Comparison of ENCODE assay signal across 18 cellular contexts in genomic region chr9:134373269-134373668, GRCh38. TPM values are rescaled to one million over a fixed set of nuclear protein-coding genes. Genes with fewer than 3 reads are reported as not detected.
DNase-seq lines count a peak whose midpoint lies in the region; ATAC-seq, FAIRE-seq and TF ChIP-seq lines count a peak whose summit lies in the region.
"Had no signal": no experiment of that assay in that cellular context is flagged by ENCODE, and none has a peak within 500 bp of the region (broad histone marks: within the 10 kb centered on the region; RNA-seq: fewer than 3 reads in every experiment).

No MANE protein-coding gene starts in this region.

- no peaks in the 10 kb centered on the region for H3K9me3 Mint-ChIP-seq in activated T-helper 1 cell treated with anti-CD3 and anti-CD28 coated beads, Interleukin-12 subunit alpha, Interleukin-12 subunit beta, Interleukin-2, Interleukin-4 antibody, amounts not matched to agents 30 ng/mL and 10 ng/mL and 1 ng/mL, durations not matched to agents 14 hours and 24 hours and 36 hours
- H3K9me3 Mint-ChIP-seq: activated T-helper 2 cell treated with anti-CD3 and anti-CD28 coated beads, Interferon-gamma antibody, Interleukin-2, Interleukin-4, amounts not matched to agents 10 μg/mL and 5 μg/mL and 100 μg/mL, durations not matched to agents 14 hours and 24 hours and 36 hours; stimulated activated naive CD8-positive, alpha-beta T cell treated with anti-CD3 and anti-CD28 coated beads, Interleukin-15, Interleukin-2, amounts not matched to agents 100 ng/mL and 50 ng/mL, for 24 hours had no signal

- no peak overlapping the region for H3K27ac ChIP-seq in K562 (ENCODE audit: extremely low read depth, low read depth, low read length)
- H3K27ac ChIP-seq in lower lobe of right lung = peak overlapping the region; percentile 88
- peak overlapping the region; percentile 27 to 87 (median 36) for H3K27ac ChIP-seq in transverse colon

- in situ Hi-C loops in K562 (cut with MboI) (no loop called here), transverse colon (cut with MboI; ENCODE audit: low pct_ligation_motif_present in 1 of 4, low pct_unique_long_range_greater_than_20kb in 1 of 4, low sequenced_read_pairs in 3 of 4) (no loop called here)

- H3K4me3 Mint-ChIP-seq in activated T-helper 1 cell treated with anti-CD3 and anti-CD28 coated beads, Interleukin-12 subunit alpha, Interleukin-12 subunit beta, Interleukin-2, Interleukin-4 antibody, amounts not matched to agents 30 ng/mL and 10 ng/mL and 1 ng/mL, durations not matched to agents 14 hours and 24 hours and 36 hours = no peak overlapping the region
- H3K4me3 Mint-ChIP-seq: stimulated activated naive CD8-positive, alpha-beta T cell treated with anti-CD3 and anti-CD28 coated beads, Interleukin-15, Interleukin-2, amounts not matched to agents 100 ng/mL and 50 ng/mL, for 24 hours had no signal

- 77% methylated on average over 13 of the region's 13 CpGs for WGBS in K562 (ENCODE audit: insufficient coverage, low coverage, missing lambda C conversion rate)
- 66% methylated on average over 13 of the region's 13 CpGs; no CpG with 5 or more reads in 1 of the 2 donors for WGBS in transverse colon (ENCODE audit: low coverage in 1 of 2), 2 donors

- intact Hi-C loops in K562 (cut with micrococcal nuclease) (no loop called here), lower lobe of right lung (cut with DNase I) (no loop called here), transverse colon (cut with DNase I; ENCODE audit: low total_unique reads) (no loop called here)
- intact Hi-C loops in activated T-helper 1 cell treated with anti-CD3 and anti-CD28 coated beads, Interleukin-12 subunit alpha, Interleukin-12 subunit beta, Interleukin-2, Interleukin-4 antibody, amounts not matched to agents 30 ng/mL and 10 ng/mL and 1 ng/mL, durations not matched to agents 14 hours and 24 hours and 36 hours (cut with micrococcal nuclease) = loop anchor here (1.0 kb wide), 1 partner anchor 70 kb away; no protein-coding TSS in a partner anchor

- H3K9me3 ChIP-seq in K562 (replicated peaks; ENCODE audit: control insufficient read depth, insufficient read depth, low read depth, low read length) (no peaks in the 10 kb centered on the region), lower lobe of right lung (no peaks in the 10 kb centered on the region), transverse colon (no peaks in the 10 kb centered on the region)
- H3K9me3 ChIP-seq: SK-N-SH had no signal

- peaks cover 3% of the 10 kb centered on the region for H3K27me3 Mint-ChIP-seq in activated T-helper 1 cell treated with anti-CD3 and anti-CD28 coated beads, Interleukin-12 subunit alpha, Interleukin-12 subunit beta, Interleukin-2, Interleukin-4 antibody, amounts not matched to agents 30 ng/mL and 10 ng/mL and 1 ng/mL, durations not matched to agents 14 hours and 24 hours and 36 hours (ENCODE audit: insufficient read depth)

- H3K4me1 ChIP-seq in K562 (replicated peaks in 1 of 2; ENCODE audit: control insufficient read depth in 2 of 2, insufficient read depth in 2 of 2, low read length in 2 of 2) = peaks cover 5 to 88% of the 10 kb centered on the region in 2 experiments; a peak in 3 of 5 replicates
- peaks cover 87% of the 10 kb centered on the region for H3K4me1 ChIP-seq in lower lobe of right lung
- H3K4me1 ChIP-seq in transverse colon = peaks cover 45 to 64% (median 59%) of the 10 kb centered on the region in 4 donors

- DNase-seq in SIG-M5 treated with dmso at 0.1 percent for 504 hours (lab: John Stamatoyannopoulos, UW; ENCODE audit: unreplicated experiment) (peak; percentile 34), SIG-M5 (lab: John Stamatoyannopoulos, UW) (no peak), K562 (ENCODE audit: extremely low read depth in 1 of 4, low spot score in 3 of 4) (peak in 1 of 4 experiments; percentile 46), lower lobe of right lung (no peak), transverse colon (no peak), DMS79 treated with DMSO at 0.1 percent for 48 hours (lab: John Stamatoyannopoulos, UW) (no peak)
- no peak for DNase-seq in activated T-helper 1 cell treated with anti-CD3 and anti-CD28 coated beads, Interleukin-12 subunit alpha, Interleukin-12 subunit beta, Interleukin-2, Interleukin-4 antibody, amounts not matched to agents 30 ng/mL and 10 ng/mL and 1 ng/mL, durations not matched to agents 14 hours and 24 hours and 36 hours (ENCODE audit: low spot score)
- DNase-seq: activated CD4-positive, CD25-positive, alpha-beta regulatory T cell treated with anti-CD3 and anti-CD28 coated beads, Interleukin-2, amount 50 U/mL, for 72 hours; central memory CD4-positive, alpha-beta T cell; DMS153; kidney glomerular epithelial cell; NCI-H1048; NCI-H524; occipital lobe; SK-N-SH had no signal

- POLR2A ChIA-PET in K562 (lab: Yijun Ruan, JAX) = interaction anchor here (0.6 kb wide), 2 partner anchors 76 to 547 kb away, joined by 3 read pairs; no protein-coding TSS in a partner anchor

- H3K4me3 ChIP-seq in K562 (no peak overlapping the region), lower lobe of right lung (peak overlapping the region; percentile 40), transverse colon (no peak overlapping the region)

- no peak overlapping the region for H2AFZ ChIP-seq in K562 (ENCODE audit: low read depth, low read length)

- CTCF ChIA-PET in K562 (lab: Yijun Ruan, JAX; ENCODE audit: low intra/inter-chr PET ratio) = no interaction called here

- H3K36me3 ChIP-seq in K562 (ENCODE audit: control insufficient read depth, insufficient read depth, low read length) (no peaks in the 10 kb centered on the region), lower lobe of right lung (no peaks in the 10 kb centered on the region), transverse colon (no peaks in the 10 kb centered on the region)

- no peak overlapping the region for H3K4me2 ChIP-seq in K562 (ENCODE audit: insufficient read depth, low read length)
- H3K4me2 ChIP-seq: SK-N-SH had no signal

- TF ChIP-seq CTCF in K562 (IDR thresholded peaks at IDR 0.05 in 2 of 3, conservative IDR thresholded peaks at IDR 0.05 in 1 of 3; ENCODE audit: insufficient read depth in 2 of 3, low read depth in 1 of 3, low read length in 3 of 3) (0 out of 6 replicates have a peak, but pooled peaks of 2 of the 3 experiments have one; percentile 7 to 21), lower lobe of right lung (IDR thresholded peaks at IDR 0.05) (no peak), transverse colon (IDR thresholded peaks at IDR 0.05) (no peak)

- H3K27me3 ChIP-seq in K562 (ENCODE audit: control insufficient read depth in 2 of 2, insufficient read depth in 2 of 2, low read length in 2 of 2) (no peaks in the 10 kb centered on the region), lower lobe of right lung (ENCODE audit: low read depth) (no peaks in the 10 kb centered on the region), transverse colon (no peaks in the 10 kb centered on the region)

- no peaks in the 10 kb centered on the region for H3K4me1 Mint-ChIP-seq in activated T-helper 1 cell treated with anti-CD3 and anti-CD28 coated beads, Interleukin-12 subunit alpha, Interleukin-12 subunit beta, Interleukin-2, Interleukin-4 antibody, amounts not matched to agents 30 ng/mL and 10 ng/mL and 1 ng/mL, durations not matched to agents 14 hours and 24 hours and 36 hours (ENCODE audit: low read depth)

- H3K79me2 ChIP-seq in K562 (ENCODE audit: control insufficient read depth, insufficient read depth, low read length) = peaks cover 18% of the 10 kb centered on the region

- FAIRE-seq in K562 (lab: Jason Lieb, UNC) = no peak

- no peak overlapping the region for H3K27ac Mint-ChIP-seq in activated T-helper 1 cell treated with anti-CD3 and anti-CD28 coated beads, Interleukin-12 subunit alpha, Interleukin-12 subunit beta, Interleukin-2, Interleukin-4 antibody, amounts not matched to agents 30 ng/mL and 10 ng/mL and 1 ng/mL, durations not matched to agents 14 hours and 24 hours and 36 hours
- H3K27ac Mint-ChIP-seq: activated T-helper 2 cell treated with anti-CD3 and anti-CD28 coated beads, Interferon-gamma antibody, Interleukin-2, Interleukin-4, amounts not matched to agents 10 μg/mL and 5 μg/mL and 100 μg/mL, durations not matched to agents 14 hours and 24 hours and 36 hours; stimulated activated naive CD8-positive, alpha-beta T cell treated with anti-CD3 and anti-CD28 coated beads, Interleukin-15, Interleukin-2, amounts not matched to agents 100 ng/mL and 50 ng/mL, for 24 hours had no signal

- BruUV-seq in K562 (replicated peaks; lab: Mats Ljungman, UMichigan) = no TSS peak

- H4K20me1 ChIP-seq in K562 (replicated peaks; ENCODE audit: control insufficient read depth, insufficient read depth, low read length) = peaks cover 76% of the 10 kb centered on the region

- TF ChIP-seq EP300 in K562 (IDR thresholded peaks at IDR 0.05; ENCODE audit: low read length) = no peak
- TF ChIP-seq EP300 in transverse colon (IDR thresholded peaks at IDR 0.05; ENCODE audit: low read depth) = no peak

- TF ChIP-seq RAD21 in K562 (CRISPR knock-in tag; conservative IDR thresholded peaks at IDR 0.05 in 1 of 2, IDR thresholded peaks at IDR 0.05 in 1 of 2) = no peak

- no peaks in the 10 kb centered on the region for H3K36me3 Mint-ChIP-seq in activated T-helper 1 cell treated with anti-CD3 and anti-CD28 coated beads, Interleukin-12 subunit alpha, Interleukin-12 subunit beta, Interleukin-2, Interleukin-4 antibody, amounts not matched to agents 30 ng/mL and 10 ng/mL and 1 ng/mL, durations not matched to agents 14 hours and 24 hours and 36 hours (ENCODE audit: low read depth)

- H3K9me1 ChIP-seq in K562 (ENCODE audit: control insufficient read depth, insufficient read depth, low read length) = no peaks in the 10 kb centered on the region

- no peak overlapping the region for H3K9ac ChIP-seq in K562 (ENCODE audit: insufficient read depth in 1 of 2, low read depth in 2 of 2, low read length in 2 of 2)
- H3K9ac ChIP-seq: SK-N-SH had no signal

- TF ChIP-seq POLR2A in K562 (conservative IDR thresholded peaks at IDR 0.05) (no peak), transverse colon (IDR thresholded peaks at IDR 0.05) (no peak)

- ATAC-seq in K562 (no peak), lower lobe of right lung (no peak), GM21423 (IDR thresholded peaks at IDR 0.05; ENCODE audit: unreplicated experiment) (no peak)

RNA-seq across cellular contexts. Expression of gene RXRA, which starts 47.0 kb away (rescaled TPM):
- total RNA-seq in K562 (2011; cell fraction: chromatin; rRNA removed; ENCODE audit: low replicate concordance) = 9.2 and 26.3 TPM in 2 replicates
- 12.6 and 15.3 TPM in 2 replicates for total RNA-seq in K562 (2011; cell fraction: nucleolus; rRNA removed)
- 9.4 and 10.3 TPM in 2 replicates for total RNA-seq in K562 (2011; cell fraction: nucleoplasm; rRNA removed)
- total RNA-seq in K562 (2014; rRNA removed) (9.6 and 11.0 TPM in 2 replicates), K562 (2014; rRNA removed; fragmentation: Illumina TruSeq; extraction: Trizol) (1.5 and 1.8 TPM in 2 replicates), K562 (2015; rRNA removed; fragmentation: Illumina TruSeq; extraction: Trizol) (4.2 and 5.7 TPM in 2 replicates), K562 (2021) (21.4 and 23.6 TPM in 2 replicates), lower lobe of right lung (85.7 TPM), transverse colon (10 to 100 TPM; 27.3 to 70.5 (median 58.6) TPM)
- polyA plus RNA-seq in K562 (2011; rRNA removed) (4.0 and 4.6 TPM in 2 replicates), K562 (2014; fragmentation: Illumina TruSeq; extraction: Trizol) (5.2 and 14.5 TPM in 2 replicates), K562 (2014; fragmentation: Nextera tagmentation; extraction: Ambion mirVana) (under 1 TPM; 0.35 to 0.56 TPM), K562 (2014; rRNA removed) (6.8 and 14.8 TPM in 2 replicates)
- polyA plus RNA-seq in K562 (2011; cell fraction: cytosol; rRNA removed) = 8.4 and 14.0 TPM in 2 replicates
- 7.8 and 14.2 TPM in 2 replicates for polyA plus RNA-seq in K562 (2011; cell fraction: nucleus; rRNA removed)
- polyA plus RNA-seq in K562 (2012) = 13.9 and 14.6 TPM in 2 replicates
- 2.2 and 4.3 TPM in 2 replicates for polyA minus RNA-seq in K562 (2011; rRNA and poly(A)+ RNA removed)
- 13.6 and 24.3 TPM in 2 replicates for polyA minus RNA-seq in K562 (2011; cell fraction: cytosol; rRNA and poly(A)+ RNA removed)
- polyA minus RNA-seq in K562 (2011; cell fraction: nucleus; rRNA and poly(A)+ RNA removed) = 6.7 and 8.4 TPM in 2 replicates
- 0.71 and 0.91 TPM in 2 replicates for total RNA-seq in activated T-helper 1 cell treated with anti-CD3 and anti-CD28 coated beads, Interleukin-12 subunit alpha, Interleukin-12 subunit beta, Interleukin-2, Interleukin-4 antibody, amounts not matched to agents 30 ng/mL and 10 ng/mL and 1 ng/mL, durations not matched to agents 14 hours and 24 hours and 36 hours

Comparison
In these comparisons a context has a peak if more than half of its experiments do, and no peak if none do; other contexts are left out.
1. CTCF ChIP-seq: peak in K562 (2 of 3); none in lower lobe of right lung (single experiment) and transverse colon (0 of 5).